Comparison of ENCODE assay signal across 18 cellular contexts in the genomic region with DNA sequence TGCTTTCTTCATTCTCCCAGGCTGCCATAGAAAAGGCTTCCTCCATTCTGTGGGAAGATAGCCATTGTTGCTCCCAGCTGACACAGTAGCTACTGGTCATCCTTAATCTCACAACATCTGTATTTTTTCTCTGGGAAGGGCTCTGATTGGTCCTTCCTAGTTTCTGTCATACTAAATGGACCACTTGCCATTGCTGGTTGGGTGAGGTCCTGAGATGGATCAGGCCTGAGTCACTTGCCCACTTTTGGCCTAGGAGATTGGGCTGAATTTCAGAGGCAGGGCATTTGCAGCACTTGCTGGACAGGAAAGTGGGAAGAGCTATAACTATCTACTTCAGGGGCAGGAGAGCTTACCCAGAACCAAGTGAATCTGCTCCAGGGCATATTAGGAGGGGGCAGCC.
DNase-seq lines count a peak whose midpoint lies in the region; ATAC-seq and TF ChIP-seq lines count a peak whose summit lies in the region.
"Had no signal": no experiment of that assay in that cellular context is flagged by ENCODE, and none has a peak within 500 bp of the region (broad histone marks: within the 10 kb centered on the region; RNA-seq: fewer than 3 reads in every experiment).

No MANE protein-coding gene starts in this region.

- no peak overlapping the region for H3K14ac ChIP-seq in trophoblast cell (ENCODE audit: low read length)

- H3K79me2 ChIP-seq in trophoblast cell (ENCODE audit: control insufficient read depth, insufficient read depth, low read length, poor library complexity), result no peaks in the 10 kb centered on the region

- H2BK5ac ChIP-seq in trophoblast cell (ENCODE audit: low read depth, low read length, poor library complexity), result no peak overlapping the region

- no peak for TF ChIP-seq CTCF in fibroblast of mammary gland (conservative IDR thresholded peaks at IDR 0.05; ENCODE audit: control insufficient read depth, insufficient read depth, low read depth, low read length)

- H3K4me3 ChIP-seq in fibroblast of mammary gland (ENCODE audit: control insufficient read depth, low read depth, low read length) (no peak overlapping the region), trophoblast cell (ENCODE audit: low read depth, low read length) (no peak overlapping the region)

- no peak overlapping the region for H4K8ac ChIP-seq in trophoblast cell (ENCODE audit: low read depth, low read length)

- no peak overlapping the region for H4K91ac ChIP-seq in trophoblast cell (ENCODE audit: low read depth, low read length)

- H2BK12ac ChIP-seq in trophoblast cell (ENCODE audit: low read length), result no peak overlapping the region

- H3K23ac ChIP-seq in trophoblast cell (ENCODE audit: low read length), result no peak overlapping the region

- no peak overlapping the region for H3K18ac ChIP-seq in trophoblast cell (ENCODE audit: low read length)

- H3K27me3 ChIP-seq in trophoblast cell (ENCODE audit: insufficient read depth, low read length), result no peaks in the 10 kb centered on the region

- DNase-seq in AG20443 (ENCODE audit: low spot score) (peak; percentile 43), RPMI7951 (ENCODE audit: low read depth) (peak; percentile 21), fibroblast of mammary gland (ENCODE audit: low read depth) (peak; percentile 47), trophoblast cell (no peak), NOMO-1 treated with dmso at 0.1 percent for 144 hours (lab: John Stamatoyannopoulos, UW; ENCODE audit: unreplicated experiment) (no peak)
- DNase-seq: EL, GF-D8, H9, NCI-H1105 treated with DMSO at 0.1 percent for 48 hours, NCI-H2029 treated with DMSO at 0.1 percent for 48 hours, NCI-H2171 treated with DMSO at 0.1 percent for 48 hours, NCI-H524 treated with DMSO at 0.1 percent for 48 hours, NCI-H82, OCI-M1, RPMI8226, SHP77 had no signal

- H3K4me1 ChIP-seq in trophoblast cell (ENCODE audit: control insufficient read depth in 1 of 2, insufficient read depth in 2 of 2, low read length in 2 of 2), result peaks cover 8 to 21% of the 10 kb centered on the region in 2 experiments

- no peak overlapping the region for H2AK5ac ChIP-seq in trophoblast cell (ENCODE audit: low read length)

- H3K4ac ChIP-seq in trophoblast cell (ENCODE audit: low read depth, low read length), result no peak overlapping the region

- no peaks in the 10 kb centered on the region for H3K36me3 ChIP-seq in trophoblast cell (ENCODE audit: control insufficient read depth in 1 of 2, insufficient read depth in 2 of 2, low read length in 2 of 2)

- no peak overlapping the region for H4K12ac ChIP-seq in trophoblast cell (ENCODE audit: low read depth, low read length)

- no peak overlapping the region for H2BK120ac ChIP-seq in trophoblast cell (ENCODE audit: insufficient read depth, low read length, poor library complexity)

- no peak overlapping the region for H3K4me2 ChIP-seq in trophoblast cell (ENCODE audit: low read length)

- H2AFZ ChIP-seq in trophoblast cell (ENCODE audit: insufficient read depth, low read length, poor library complexity), result peak overlapping the region; percentile 35

- no peaks in the 10 kb centered on the region for H3K79me1 ChIP-seq in trophoblast cell (ENCODE audit: low read length)

- ATAC-seq in GM21526 (IDR thresholded peaks at IDR 0.05; ENCODE audit: low FRiP score, unreplicated experiment), result no peak
- ATAC-seq in HG02970 (IDR thresholded peaks at IDR 0.05; ENCODE audit: low FRiP score, unreplicated experiment), result no peak

- no peak overlapping the region for H3K9ac ChIP-seq in trophoblast cell (ENCODE audit: low read length)

- no peaks in the 10 kb centered on the region for H3K9me3 ChIP-seq in trophoblast cell (ENCODE audit: insufficient read depth, low read depth, low read length)

- H3K27ac ChIP-seq in trophoblast cell (ENCODE audit: low read depth, low read length), result no peak overlapping the region

Comparison
In these comparisons a context has a peak if more than half of its experiments do, and no peak if none do; other contexts are left out.
1. DNase-seq: peak in AG20443 (single experiment), RPMI7951 (single experiment) and fibroblast of mammary gland (single experiment); none in trophoblast cell (0 of 2) and NOMO-1 treated with dmso at 0.1 percent for 144 hours (single experiment).